ENCODE assay signal across 1 cellular context in genomic region chr3:129117134-129117533, GRCh38.
TF ChIP-seq lines count a peak whose summit lies in the region.

No MANE protein-coding gene starts in this region.

TF ChIP-seq in WTC11, 78 proteins besides CTCF, POLR2A, EP300 and RAD21 (continued from another document):
- TF ChIP-seq ZNF532 (CRISPR knock-in tag; IDR thresholded peaks at IDR 0.05; ENCODE audit: borderline replicate concordance) (no peak), TEAD4 (CRISPR knock-in tag; IDR thresholded peaks at IDR 0.05) (no peak), SMAD4 (CRISPR knock-in tag; IDR thresholded peaks at IDR 0.05) (no peak), JUN (CRISPR knock-in tag; IDR thresholded peaks at IDR 0.05) (no peak), TEAD1 (CRISPR knock-in tag; IDR thresholded peaks at IDR 0.05) (no peak), ZNF423 (CRISPR knock-in tag; IDR thresholded peaks at IDR 0.05) (no peak), IRF2 (CRISPR knock-in tag; IDR thresholded peaks at IDR 0.05; ENCODE audit: borderline replicate concordance, low read depth) (no peak)
- TF ChIP-seq, protein P1, sequence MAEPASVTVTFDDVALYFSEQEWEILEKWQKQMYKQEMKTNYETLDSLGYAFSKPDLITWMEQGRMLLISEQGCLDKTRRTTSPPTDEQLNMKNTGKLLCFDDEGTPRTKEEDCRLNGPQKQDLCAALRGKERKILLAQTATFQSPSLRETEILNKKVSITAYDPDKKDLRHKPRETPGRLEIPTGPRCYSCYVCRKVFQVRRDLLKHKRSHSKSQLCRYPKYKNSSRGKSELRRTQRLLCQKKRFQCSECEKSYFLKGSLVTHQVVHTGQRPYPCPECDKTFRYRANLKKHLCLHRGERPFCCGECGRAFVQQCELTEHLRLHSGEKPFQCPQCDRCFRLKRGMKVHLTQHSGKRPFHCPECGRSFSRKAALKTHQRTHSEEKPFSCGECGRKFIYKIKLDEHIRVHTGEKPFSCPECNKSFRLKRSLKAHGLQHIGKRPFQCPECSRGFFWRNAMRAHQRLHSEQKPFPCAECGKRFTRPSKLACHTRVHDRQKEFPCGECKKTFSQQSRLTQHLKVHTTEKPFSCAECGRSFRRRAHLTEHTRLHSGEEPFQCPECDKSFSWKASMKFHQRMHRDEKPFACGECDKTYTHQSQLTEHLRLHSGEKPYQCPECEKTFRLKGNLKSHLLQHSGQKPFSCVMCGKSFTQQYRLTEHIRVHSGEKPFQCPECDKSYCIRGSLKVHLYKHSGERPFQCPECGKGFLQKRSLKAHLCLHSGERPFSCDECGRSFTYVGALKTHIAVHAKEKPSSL (CRISPR knock-in tag; conservative IDR thresholded peaks at IDR 0.05), result no peak
- TF ChIP-seq, protein P2, sequence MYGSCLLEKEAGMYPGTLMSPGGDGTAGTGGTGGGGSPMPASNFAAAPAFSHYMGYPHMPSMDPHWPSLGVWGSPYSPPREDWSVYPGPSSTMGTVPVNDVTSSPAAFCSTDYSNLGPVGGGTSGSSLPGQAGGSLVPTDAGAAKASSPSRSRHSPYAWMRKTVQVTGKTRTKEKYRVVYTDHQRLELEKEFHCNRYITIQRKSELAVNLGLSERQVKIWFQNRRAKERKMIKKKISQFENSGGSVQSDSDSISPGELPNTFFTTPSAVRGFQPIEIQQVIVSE (CRISPR knock-in tag; IDR thresholded peaks at IDR 0.05; ENCODE audit: borderline replicate concordance), result no peak
